8 cellular contexts compared by ENCODE assay signal in the genomic region with DNA sequence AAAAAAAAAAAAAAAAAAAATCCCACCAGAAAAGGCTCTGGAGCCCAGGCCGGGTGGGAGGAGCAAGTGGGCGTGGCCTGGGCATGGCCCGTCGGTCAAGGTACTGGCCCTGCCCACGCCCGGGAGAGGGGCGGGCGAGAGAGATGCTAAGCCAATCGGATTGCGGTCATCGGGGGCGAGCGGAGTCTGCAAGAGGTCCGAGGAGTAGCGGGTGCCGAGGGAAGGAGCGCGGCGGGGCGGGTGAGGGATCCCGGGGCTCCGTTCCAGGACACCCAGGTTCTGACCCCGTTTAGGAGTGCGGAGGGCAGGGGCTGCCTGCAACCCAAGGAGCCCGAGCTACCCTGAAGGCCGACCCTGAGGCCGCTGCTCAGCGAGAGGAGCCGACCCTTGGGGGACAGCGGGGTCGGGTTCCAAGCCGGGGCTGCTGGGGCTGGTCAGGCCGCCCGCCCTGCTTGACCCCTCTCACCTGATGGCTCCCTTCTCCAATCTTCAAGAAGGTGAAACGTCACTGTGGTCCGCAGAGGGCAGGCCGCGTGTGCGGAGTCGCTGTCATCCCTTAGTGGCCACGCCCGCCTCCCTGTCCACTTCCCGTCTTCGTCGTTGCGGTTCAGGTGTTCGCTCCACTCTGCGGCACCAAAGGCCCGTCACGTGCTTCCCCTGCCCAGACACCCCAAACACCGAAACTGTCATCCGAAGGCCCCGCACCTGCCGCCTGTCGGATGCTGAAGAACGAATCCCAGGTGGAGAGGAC. TPM values are rescaled to one million over a fixed set of nuclear protein-coding genes. Genes with fewer than 3 reads are reported as not detected.
A peak's percentile ranks its signal among the peaks of the same experiment; 100 is the strongest.
DNase-seq lines count a peak whose midpoint lies in the region; ATAC-seq and TF ChIP-seq lines count a peak whose summit lies in the region.

No MANE protein-coding gene starts in this region.

- H3K27ac ChIP-seq in heart right ventricle = peak overlapping the region in 1 of 10 donors; percentile 71
- peak overlapping the region in 1 of 4 donors; percentile 71 for H3K27ac ChIP-seq in tibial nerve

- H3K27me3 ChIP-seq in heart right ventricle (peaks cover 0 to 6% (median 0%) of the 10 kb centered on the region in 7 donors), tibial nerve (no peaks in the 10 kb centered on the region)

- in situ Hi-C loops in SK-MEL-5 (cut with HindIII; ENCODE audit: low pct_unique_long_range_greater_than_20kb, low sequenced_read_pairs) = no loop called here

- H3K4me3 Mint-ChIP-seq in activated naive CD8-positive, alpha-beta T cell treated with anti-CD3 and anti-CD28 coated beads, Interleukin-2, amount 50 U/mL, for 24 hours = peak overlapping the region; percentile 83

- TF ChIP-seq CTCF in heart right ventricle (IDR thresholded peaks at IDR 0.05) (no peak), tibial nerve (IDR thresholded peaks at IDR 0.05) (no peak)

- peak; percentile 97 for DNase-seq in COLO829 (ENCODE audit: low spot score)
- DNase-seq in SK-MEL-5 (ENCODE audit: low read depth, low spot score) = peak; percentile 86
- peak; percentile 80 for DNase-seq in activated naive CD8-positive, alpha-beta T cell treated with anti-CD3 and anti-CD28 coated beads, Interleukin-2, amount 50 U/mL, for 24 hours
- peak; percentile 80 to 85 for DNase-seq in heart right ventricle
- peak; percentile 88 for DNase-seq in posterior vena cava (ENCODE audit: low spot score)
- DNase-seq in tibial nerve (ENCODE audit: low spot score in 2 of 2) = peak; percentile 62 to 63
- DNase-seq in KG1 (lab: John Stamatoyannopoulos, UW) = no peak

- intact Hi-C loops in heart right ventricle (cut with DNase I) = no loop called here
- intact Hi-C loops in posterior vena cava (cut with DNase I) = no loop called here

- ATAC-seq in HG02981 (IDR thresholded peaks at IDR 0.05; ENCODE audit: unreplicated experiment) (peak; percentile 60), heart right ventricle (peak; percentile 88 to 97 (median 94))
- peak; percentile 80 for ATAC-seq in activated naive CD8-positive, alpha-beta T cell treated with anti-CD3 and anti-CD28 coated beads, Interleukin-2, amount 50 U/mL, for 24 hours

- no peaks in the 10 kb centered on the region for H3K27me3 Mint-ChIP-seq in activated naive CD8-positive, alpha-beta T cell treated with anti-CD3 and anti-CD28 coated beads, Interleukin-2, amount 50 U/mL, for 24 hours

- peak in 1 of 2 donors; percentile 41 for TF ChIP-seq POLR2A in tibial nerve (IDR thresholded peaks at IDR 0.05)

- H3K36me3 ChIP-seq in heart right ventricle (no peaks in the 10 kb centered on the region), tibial nerve (no peaks in the 10 kb centered on the region)

- no peaks in the 10 kb centered on the region for H3K36me3 Mint-ChIP-seq in activated naive CD8-positive, alpha-beta T cell treated with anti-CD3 and anti-CD28 coated beads, Interleukin-2, amount 50 U/mL, for 24 hours (ENCODE audit: low read depth)

- peaks cover 0 to 19% (median 9%) of the 10 kb centered on the region in 9 donors for H3K4me1 ChIP-seq in heart right ventricle
- H3K4me1 ChIP-seq in tibial nerve = peaks cover 0 to 10% (median 5%) of the 10 kb centered on the region in 4 donors

- peak overlapping the region; percentile 77 for H3K27ac Mint-ChIP-seq in activated naive CD8-positive, alpha-beta T cell treated with anti-CD3 and anti-CD28 coated beads, Interleukin-2, amount 50 U/mL, for 24 hours

- H3K9me3 ChIP-seq in heart right ventricle (no peaks in the 10 kb centered on the region), tibial nerve (no peaks in the 10 kb centered on the region)

- peaks cover 12% of the 10 kb centered on the region for H3K4me1 Mint-ChIP-seq in activated naive CD8-positive, alpha-beta T cell treated with anti-CD3 and anti-CD28 coated beads, Interleukin-2, amount 50 U/mL, for 24 hours

- 4 to 5% methylated on average over 53 to 56 of the region's 56 CpGs for WGBS in heart right ventricle, 2 donors
- 9 to 15% methylated on average over 37 to 43 of the region's 56 CpGs for WGBS in tibial nerve, 2 donors

- no peaks in the 10 kb centered on the region for H3K9me3 Mint-ChIP-seq in activated naive CD8-positive, alpha-beta T cell treated with anti-CD3 and anti-CD28 coated beads, Interleukin-2, amount 50 U/mL, for 24 hours

- peak in 1 of 2 donors; percentile 35 for TF ChIP-seq EP300 in tibial nerve (IDR thresholded peaks at IDR 0.05)

- peak overlapping the region; percentile 32 to 73 (median 63) for H3K4me3 ChIP-seq in heart right ventricle
- peak overlapping the region; percentile 37 to 72 (median 54) for H3K4me3 ChIP-seq in tibial nerve

RNA-seq across cellular contexts. Expression of gene TAB1, which starts 11.1 kb away (rescaled TPM):
- 14.5 and 16.6 TPM in 2 replicates for total RNA-seq in SK-MEL-5 (2014; rRNA removed; shearing (Covaris generic))
- 37.2 and 37.6 TPM in 2 replicates for polyA plus RNA-seq in SK-MEL-5 (2015; cell fraction: cytosol; rRNA removed)
- polyA plus RNA-seq in SK-MEL-5 (2015; cell fraction: nucleus; rRNA removed) = 36.1 and 36.5 TPM in 2 replicates
- total RNA-seq in heart right ventricle (10 to 100 TPM; 15.8 to 21.0 (median 18.0) TPM), posterior vena cava (10 to 100 TPM; 20.0 to 20.7 TPM), tibial nerve (10 to 100 TPM; 29.7 to 33.7 (median 32.0) TPM)
- polyA plus RNA-seq in heart right ventricle = 10 to 100 TPM; 13.6 to 17.5 TPM

RNA-seq across cellular contexts. Expression of gene SYNGR1, which starts 38.6 kb away (rescaled TPM):
- total RNA-seq in SK-MEL-5 (2014; rRNA removed; shearing (Covaris generic)) = 29.6 and 30.1 TPM in 2 replicates
- 102 and 143 TPM in 2 replicates for polyA plus RNA-seq in SK-MEL-5 (2015; cell fraction: cytosol; rRNA removed)
- 104 and 139 TPM in 2 replicates for polyA plus RNA-seq in SK-MEL-5 (2015; cell fraction: nucleus; rRNA removed)
- total RNA-seq in heart right ventricle = 10 to 100 TPM; 30.3 to 67.9 (median 41.6) TPM
- polyA plus RNA-seq in heart right ventricle = 10 to 100 TPM; 29.8 to 85.8 TPM
- total RNA-seq in posterior vena cava = 10 to 100 TPM; 12.8 to 15.2 TPM
- 10 to 100 TPM; 21.1 to 32.8 (median 25.5) TPM for total RNA-seq in tibial nerve
